16 cellular contexts compared by ENCODE assay signal in genomic region chr11:2790581-2790925, GRCh38.
DNase-seq lines count a peak whose midpoint lies in the region; ATAC-seq, FAIRE-seq and TF ChIP-seq lines count a peak whose summit lies in the region.
"Had no signal": no experiment of that assay in that cellular context is flagged by ENCODE, and none has a peak within 500 bp of the region (broad histone marks: within the 10 kb centered on the region; RNA-seq: fewer than 3 reads in every experiment).

No MANE protein-coding gene starts in this region.

- POLR2A ChIA-PET in CD8-positive, alpha-beta memory T cell (lab: Charles Lee): no interaction called here

- H3K9me3 Mint-ChIP-seq in activated T-cell treated with anti-CD3 and anti-CD28 coated beads, Interleukin-2, amount 50 U/mL, for 72 hours: no peaks in the 10 kb centered on the region
- H3K9me3 Mint-ChIP-seq in CD8-positive, alpha-beta memory T cell: no peaks in the 10 kb centered on the region
- H3K9me3 Mint-ChIP-seq: activated CD4-positive, alpha-beta T cell treated with anti-CD3 and anti-CD28 coated beads, Interleukin-2, amount 10 ng/mL, durations not matched to agents 7 days and 5 days; central memory CD8-positive, alpha-beta T cell had no signal

- H3K4me3 Mint-ChIP-seq in activated T-cell treated with anti-CD3 and anti-CD28 coated beads, Interleukin-2, amount 50 U/mL, for 72 hours: no peak overlapping the region
- H3K4me3 Mint-ChIP-seq in CD8-positive, alpha-beta memory T cell: peak overlapping the region in 2 of 7 donors; percentile 44 to 49
- H3K4me3 Mint-ChIP-seq: activated CD4-positive, alpha-beta T cell treated with anti-CD3 and anti-CD28 coated beads, Interleukin-2, amount 10 ng/mL, durations not matched to agents 7 days and 5 days; central memory CD8-positive, alpha-beta T cell had no signal

- no peak overlapping the region for H3K27ac Mint-ChIP-seq in activated T-cell treated with anti-CD3 and anti-CD28 coated beads, Interleukin-2, amount 50 U/mL, for 72 hours
- H3K27ac Mint-ChIP-seq in CD8-positive, alpha-beta memory T cell: peak overlapping the region in 1 of 8 donors; percentile 29
- H3K27ac Mint-ChIP-seq: activated CD4-positive, alpha-beta T cell treated with anti-CD3 and anti-CD28 coated beads, Interleukin-2, amount 10 ng/mL, durations not matched to agents 7 days and 5 days had no signal

- intact Hi-C loops in left colon (cut with DNase I, micrococcal nuclease): no loop called here
- intact Hi-C loops in stomach (cut with DNase I; ENCODE audit: low total_unique reads): no loop called here

- CTCF ChIA-PET in CD8-positive, alpha-beta memory T cell (lab: Charles Lee): no interaction called here

- peak overlapping the region in 1 of 5 donors; percentile 80 for H3K27ac ChIP-seq in stomach
- no peak overlapping the region for H3K27ac ChIP-seq in CD8-positive, alpha-beta memory T cell (ENCODE audit: low read depth, low read length)
- H3K27ac ChIP-seq: A549 had no signal

- no peaks in the 10 kb centered on the region for H3K36me3 ChIP-seq in stomach
- no peaks in the 10 kb centered on the region for H3K36me3 ChIP-seq in CD8-positive, alpha-beta memory T cell (ENCODE audit: insufficient read depth, low read length)

- ATAC-seq in activated T-cell treated with anti-CD3 and anti-CD28 coated beads, Interleukin-2, amount 50 U/mL, for 72 hours (replicated peaks in 1 of 2): no peak
- ATAC-seq in left colon (no peak), GM18861 (IDR thresholded peaks at IDR 0.05; ENCODE audit: unreplicated experiment) (no peak)
- ATAC-seq: A549, HCT116 had no signal

- peaks cover 6 to 35% (median 33%) of the 10 kb centered on the region in 4 donors for H3K4me1 ChIP-seq in stomach
- H3K4me1 ChIP-seq in CD8-positive, alpha-beta memory T cell (ENCODE audit: insufficient read depth, low read length): peaks cover 5% of the 10 kb centered on the region
- H3K4me1 ChIP-seq: A549 had no signal

- H3K27me3 ChIP-seq in stomach: peaks cover 0 to 5% (median 0%) of the 10 kb centered on the region in 3 donors
- H3K27me3 ChIP-seq in CD8-positive, alpha-beta memory T cell (ENCODE audit: insufficient read depth, low read length, poor library complexity, severe bottlenecking): no peaks in the 10 kb centered on the region

- H3K36me3 Mint-ChIP-seq in activated T-cell treated with anti-CD3 and anti-CD28 coated beads, Interleukin-2, amount 50 U/mL, for 72 hours (ENCODE audit: insufficient read depth in 2 of 2): no peaks in the 10 kb centered on the region
- H3K36me3 Mint-ChIP-seq in CD8-positive, alpha-beta memory T cell: no peaks in the 10 kb centered on the region

- TF ChIP-seq EP300 in stomach (IDR thresholded peaks at IDR 0.05): no peak

- no peaks in the 10 kb centered on the region for H3K9me3 ChIP-seq in stomach
- H3K9me3 ChIP-seq in CD8-positive, alpha-beta memory T cell (ENCODE audit: low read length): no peaks in the 10 kb centered on the region
- H3K9me3 ChIP-seq: A549 had no signal

- peaks cover 5% of the 10 kb centered on the region for H3K4me1 Mint-ChIP-seq in activated T-cell treated with anti-CD3 and anti-CD28 coated beads, Interleukin-2, amount 50 U/mL, for 72 hours (ENCODE audit: low read depth)
- peaks cover 0 to 5% (median 0%) of the 10 kb centered on the region in 3 donors for H3K4me1 Mint-ChIP-seq in CD8-positive, alpha-beta memory T cell
- H3K4me1 Mint-ChIP-seq: activated CD4-positive, alpha-beta T cell treated with anti-CD3 and anti-CD28 coated beads, Interleukin-2, amount 10 ng/mL, durations not matched to agents 7 days and 5 days; central memory CD8-positive, alpha-beta T cell had no signal

- H3K4me3 ChIP-seq in stomach: no peak overlapping the region
- no peak overlapping the region for H3K4me3 ChIP-seq in CD8-positive, alpha-beta memory T cell (ENCODE audit: low read length)
- H3K4me3 ChIP-seq: A549 had no signal

- TF ChIP-seq POLR2A in stomach (IDR thresholded peaks at IDR 0.05) (no peak), GM12892 (IDR thresholded peaks at IDR 0.05; ENCODE audit: low read depth, low read length) (no peak)

- TF ChIP-seq CTCF in stomach (IDR thresholded peaks at IDR 0.05): no peak

- DNase-seq in activated T-cell treated with anti-CD3 and anti-CD28 coated beads, Interleukin-2, amount 50 U/mL, for 1 hour: peak; percentile 14
- DNase-seq in activated T-cell treated with anti-CD3 and anti-CD28 coated beads, Interleukin-2, amount 50 U/mL, for 72 hours: no peak
- peak; percentile 32 for DNase-seq in activated CD8-positive, alpha-beta memory T cell treated with anti-CD3 and anti-CD28 coated beads, Interleukin-2, amount 50 U/mL, for 48 hours
- DNase-seq in left colon (peak; percentile 3 to 19), stomach (peak; percentile 19), GM12892 (ENCODE audit: insufficient read length) (no peak)
- no peak for DNase-seq in CD8-positive, alpha-beta memory T cell
- DNase-seq: activated CD4-positive, alpha-beta T cell treated with anti-CD3 and anti-CD28 coated beads, Interleukin-2, amount 10 ng/mL, durations not matched to agents 7 days and 5 days; Kasumi-1; NCI-H1436 treated with DMSO at 0.1 percent for 48 hours had no signal

- no peaks in the 10 kb centered on the region for H3K27me3 Mint-ChIP-seq in activated T-cell treated with anti-CD3 and anti-CD28 coated beads, Interleukin-2, amount 50 U/mL, for 72 hours (ENCODE audit: low read depth)
- H3K27me3 Mint-ChIP-seq in CD8-positive, alpha-beta memory T cell: peaks cover 3 to 4% of the 10 kb centered on the region in 2 donors
- H3K27me3 Mint-ChIP-seq: stimulated activated naive CD8-positive, alpha-beta T cell treated with anti-CD3 and anti-CD28 coated beads, Interleukin-15, amount 100 ng/mL, for 72 hours had no signal

- 95 to 100% (median 98%) methylated on average over 12 to 14 of the region's 14 CpGs for WGBS in stomach, 5 donors

- FAIRE-seq in GM12892 (lab: Jason Lieb, UNC): no peak
- FAIRE-seq: A549, keratinocyte had no signal

Comparison
In these comparisons a context has a peak if more than half of its experiments do, and no peak if none do; other contexts are left out.
1. DNase-seq: peak in activated T-cell treated with anti-CD3 and anti-CD28 coated beads, Interleukin-2, amount 50 U/mL, for 1 hour (single experiment), activated CD8-positive, alpha-beta memory T cell treated with anti-CD3 and anti-CD28 coated beads, Interleukin-2, amount 50 U/mL, for 48 hours (single experiment), left colon (2 of 2) and stomach (single experiment); none in activated T-cell treated with anti-CD3 and anti-CD28 coated beads, Interleukin-2, amount 50 U/mL, for 72 hours (0 of 2), GM12892 (single experiment) and CD8-positive, alpha-beta memory T cell (0 of 5).